In genomic region chr15:74525946-74526345, GRCh38 we compare ENCODE assay signal across 18 cellular contexts. TPM values are rescaled to one million over a fixed set of nuclear protein-coding genes. Genes with fewer than 3 reads are reported as not detected.
DNase-seq lines count a peak whose midpoint lies in the region; ATAC-seq, FAIRE-seq and TF ChIP-seq lines count a peak whose summit lies in the region.
"Had no signal": no experiment of that assay in that cellular context is flagged by ENCODE, and none has a peak within 500 bp of the region (broad histone marks: within the 10 kb centered on the region; RNA-seq: fewer than 3 reads in every experiment).

No MANE protein-coding gene starts in this region.

- no peaks in the 10 kb centered on the region for H3K9me3 ChIP-seq in A549
- H3K9me3 ChIP-seq: colonic mucosa, pancreas, tibial artery had no signal

- no peaks in the 10 kb centered on the region for H3K9me3 Mint-ChIP-seq in activated CD4-positive, alpha-beta memory T cell treated with anti-CD3 and anti-CD28 coated beads, Interleukin-2, amount 10 ng/mL, durations not matched to agents 7 days and 5 days
- H3K9me3 Mint-ChIP-seq: immature natural killer cell had no signal

- TF ChIP-seq CTCF in A549 (IDR thresholded peaks at IDR 0.05) (no peak), foreskin keratinocyte (conservative IDR thresholded peaks at IDR 0.05) (no peak)

- POLR2A ChIA-PET in A549 (lab: Yijun Ruan, JAX), result no interaction called here
- POLR2A ChIA-PET in activated CD4-positive, alpha-beta memory T cell treated with anti-CD3 and anti-CD28 coated beads, Interleukin-2, amount 10 ng/mL, durations not matched to agents 7 days and 5 days (lab: Charles Lee), result no interaction called here

- H3K27ac Mint-ChIP-seq in activated CD4-positive, alpha-beta memory T cell treated with anti-CD3 and anti-CD28 coated beads, Interleukin-2, amount 10 ng/mL, durations not matched to agents 7 days and 5 days, result no peak overlapping the region
- H3K27ac Mint-ChIP-seq: immature natural killer cell had no signal

- no peaks in the 10 kb centered on the region for H3K36me3 Mint-ChIP-seq in activated CD4-positive, alpha-beta memory T cell treated with anti-CD3 and anti-CD28 coated beads, Interleukin-2, amount 10 ng/mL, durations not matched to agents 7 days and 5 days (ENCODE audit: low read depth)
- H3K36me3 Mint-ChIP-seq: immature natural killer cell had no signal

- 23% methylated on average over 3 of the region's 3 CpGs for WGBS in A549 (ENCODE audit: missing lambda C conversion rate)

- no peaks in the 10 kb centered on the region for H3K27me3 ChIP-seq in foreskin keratinocyte
- H3K27me3 ChIP-seq: colonic mucosa, pancreas, tibial artery had no signal

- peak in 1 of 2 experiments; percentile 45 for DNase-seq in A549 (ENCODE audit: low read depth in 1 of 2, low spot score in 1 of 2)
- DNase-seq in HK-2 (ENCODE audit: unreplicated experiment), result peak; percentile 31
- peak; percentile 89 for DNase-seq in SW480 (ENCODE audit: low spot score)
- DNase-seq in foreskin keratinocyte, result peak; percentile 78 to 89
- no peak for DNase-seq in NCI-H146 treated with DMSO at 0.1 percent for 48 hours (lab: John Stamatoyannopoulos, UW; ENCODE audit: unreplicated experiment)
- no peak for DNase-seq in activated CD4-positive, alpha-beta memory T cell treated with anti-CD3 and anti-CD28 coated beads, Interleukin-2, amount 10 ng/mL, durations not matched to agents 7 days and 5 days
- DNase-seq in iPS-NIHi7 (ENCODE audit: extremely low spot score), result no peak
- DNase-seq: activated CD8-positive, alpha-beta memory T cell treated with anti-CD3 and anti-CD28 coated beads, Interleukin-2, amount 50 U/mL, for 48 hours; colonic mucosa; immature natural killer cell; KBM-7; NCI-H1930; NCI-H774; pancreas; stimulated activated CD4-positive, alpha-beta T cell treated with anti-CD3 and anti-CD28 coated beads, Interleukin-15, amount 100 ng/mL, for 24 hours; tibial artery had no signal

- no peak overlapping the region for H3K4me3 ChIP-seq in A549
- H3K4me3 ChIP-seq: colonic mucosa, pancreas, tibial artery had no signal

- no peaks in the 10 kb centered on the region for H3K4me1 Mint-ChIP-seq in activated CD4-positive, alpha-beta memory T cell treated with anti-CD3 and anti-CD28 coated beads, Interleukin-2, amount 10 ng/mL, durations not matched to agents 7 days and 5 days
- H3K4me1 Mint-ChIP-seq: immature natural killer cell had no signal

- TF ChIP-seq EP300 in A549 (IDR thresholded peaks at IDR 0.05), result no peak

- H3K27ac ChIP-seq in A549, result peak overlapping the region in 1 of 2 experiments; percentile 12; a peak in 1 of 6 replicates
- H3K27ac ChIP-seq in foreskin keratinocyte, result peak overlapping the region; percentile 82
- H3K27ac ChIP-seq: colonic mucosa, pancreas, tibial artery, VCaP had no signal

- no peak for TF ChIP-seq RAD21 in A549 (conservative IDR thresholded peaks at IDR 0.05 in 1 of 2, IDR thresholded peaks at IDR 0.05 in 1 of 2)

- ATAC-seq in A549 (peak; percentile 43 to 81; a peak in 4 of 6 replicates), foreskin keratinocyte (peak; percentile 81), GM18858 (IDR thresholded peaks at IDR 0.05; ENCODE audit: unreplicated experiment) (no peak)
- ATAC-seq: pancreas had no signal

- H3K4me3 Mint-ChIP-seq in activated CD4-positive, alpha-beta memory T cell treated with anti-CD3 and anti-CD28 coated beads, Interleukin-2, amount 10 ng/mL, durations not matched to agents 7 days and 5 days, result no peak overlapping the region
- H3K4me3 Mint-ChIP-seq: immature natural killer cell had no signal

- H3K27me3 Mint-ChIP-seq in activated CD4-positive, alpha-beta memory T cell treated with anti-CD3 and anti-CD28 coated beads, Interleukin-2, amount 10 ng/mL, durations not matched to agents 7 days and 5 days, result no peaks in the 10 kb centered on the region

- H3K4me2 ChIP-seq in A549, result peak overlapping the region; percentile 53

- CTCF ChIA-PET in A549 (lab: Yijun Ruan, JAX), result interaction anchor here (1.1 kb wide), 1 partner anchor 153 kb away, joined by 3 read pairs; no protein-coding TSS in a partner anchor
- CTCF ChIA-PET in activated CD4-positive, alpha-beta memory T cell treated with anti-CD3 and anti-CD28 coated beads, Interleukin-2, amount 10 ng/mL, durations not matched to agents 7 days and 5 days (lab: Charles Lee), result interaction anchor here (0.8 kb wide), 1 partner anchor 425 kb away, joined by 4 read pairs; no protein-coding TSS in a partner anchor

- TF ChIP-seq POLR2A in A549 (IDR thresholded peaks at IDR 0.05; ENCODE audit: low read length), result no peak

- FAIRE-seq in A549 (lab: Jason Lieb, UNC), result no peak
- FAIRE-seq: pancreas had no signal

- H3K4me1 ChIP-seq in A549 (peaks cover 18% of the 10 kb centered on the region), foreskin keratinocyte (peaks cover 40% of the 10 kb centered on the region)
- H3K4me1 ChIP-seq: colonic mucosa, pancreas, tibial artery had no signal

TF ChIP-seq in A549, 52 proteins besides CTCF, POLR2A, EP300 and RAD21:
- TF ChIP-seq SREBF2 (IDR thresholded peaks at IDR 0.05) (no peak), JUNB (IDR thresholded peaks at IDR 0.05) (peak; percentile 57), ZFP36 (IDR thresholded peaks at IDR 0.05; ENCODE audit: borderline replicate concordance, partially characterized antibody) (no peak), RNF2 (IDR thresholded peaks at IDR 0.05; ENCODE audit: borderline replicate concordance, low read depth) (no peak), NFE2L2 (conservative IDR thresholded peaks at IDR 0.05; ENCODE audit: low read length) (no peak), PBX3 (IDR thresholded peaks at IDR 0.05) (no peak), FOSL2 (IDR thresholded peaks at IDR 0.05) (no peak; the same call in 1 of the 2 replicates), FOSL2 (CRISPR knock-in tag; IDR thresholded peaks at IDR 0.05) (peak; percentile 90), BHLHE40 (IDR thresholded peaks at IDR 0.05; ENCODE audit: low read depth, low read length) (no peak), FOXS1 (CRISPR knock-in tag; IDR thresholded peaks at IDR 0.05) (no peak), CHD2 (IDR thresholded peaks at IDR 0.05; ENCODE audit: low read length, partially characterized antibody) (no peak)
- TF ChIP-seq, protein P1, sequence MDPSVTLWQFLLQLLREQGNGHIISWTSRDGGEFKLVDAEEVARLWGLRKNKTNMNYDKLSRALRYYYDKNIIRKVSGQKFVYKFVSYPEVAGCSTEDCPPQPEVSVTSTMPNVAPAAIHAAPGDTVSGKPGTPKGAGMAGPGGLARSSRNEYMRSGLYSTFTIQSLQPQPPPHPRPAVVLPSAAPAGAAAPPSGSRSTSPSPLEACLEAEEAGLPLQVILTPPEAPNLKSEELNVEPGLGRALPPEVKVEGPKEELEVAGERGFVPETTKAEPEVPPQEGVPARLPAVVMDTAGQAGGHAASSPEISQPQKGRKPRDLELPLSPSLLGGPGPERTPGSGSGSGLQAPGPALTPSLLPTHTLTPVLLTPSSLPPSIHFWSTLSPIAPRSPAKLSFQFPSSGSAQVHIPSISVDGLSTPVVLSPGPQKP (IDR thresholded peaks at IDR 0.05; ENCODE audit: low read depth, low read length), result no peak
- TF ChIP-seq, protein P2, sequence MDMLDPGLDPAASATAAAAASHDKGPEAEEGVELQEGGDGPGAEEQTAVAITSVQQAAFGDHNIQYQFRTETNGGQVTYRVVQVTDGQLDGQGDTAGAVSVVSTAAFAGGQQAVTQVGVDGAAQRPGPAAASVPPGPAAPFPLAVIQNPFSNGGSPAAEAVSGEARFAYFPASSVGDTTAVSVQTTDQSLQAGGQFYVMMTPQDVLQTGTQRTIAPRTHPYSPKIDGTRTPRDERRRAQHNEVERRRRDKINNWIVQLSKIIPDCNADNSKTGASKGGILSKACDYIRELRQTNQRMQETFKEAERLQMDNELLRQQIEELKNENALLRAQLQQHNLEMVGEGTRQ (IDR thresholded peaks at IDR 0.05), result 0 out of 2 replicates have a peak, but pooled peaks have one; percentile 30

RNA-seq across cellular contexts. Expression of gene ARID3B, which starts 15.1 kb away (rescaled TPM):
- polyA plus RNA-seq in A549 (2011; rRNA removed), result 2.3 and 2.5 TPM in 2 replicates
- 2.9 and 3.5 TPM in 2 replicates for polyA plus RNA-seq in A549 (2012; cell fraction: cytosol; rRNA removed)
- polyA plus RNA-seq in A549 (2012; cell fraction: nucleus; rRNA removed), result 9.9 and 11.5 TPM in 2 replicates
- 2.1 to 2.6 TPM (median 2.3 TPM) in 3 replicates for polyA plus RNA-seq in A549 (2017; fragmentation: RNase III; extraction: RNeasy Plus Mini Kit Qiagen cat#74134 plus additional on column Dnase treatment)
- polyA minus RNA-seq in A549 (2011; rRNA and poly(A)+ RNA removed), result 5.6 and 5.9 TPM in 2 replicates
- 7.9 and 8.6 TPM in 2 replicates for total RNA-seq in foreskin keratinocyte
- 5.3 and 5.4 TPM in 2 replicates for polyA plus RNA-seq in foreskin keratinocyte
- 10 to 100 TPM; 49.2 to 52.1 TPM for total RNA-seq in activated CD4-positive, alpha-beta memory T cell treated with anti-CD3 and anti-CD28 coated beads, Interleukin-2, amount 10 ng/mL, durations not matched to agents 7 days and 5 days

Comparison
In these comparisons a context has a peak if more than half of its experiments do, and no peak if none do; other contexts are left out.
1. DNase-seq: peak in HK-2 (single experiment), SW480 (single experiment) and foreskin keratinocyte (2 of 2); none in NCI-H146 treated with DMSO at 0.1 percent for 48 hours (single experiment), activated CD4-positive, alpha-beta memory T cell treated with anti-CD3 and anti-CD28 coated beads, Interleukin-2, amount 10 ng/mL, durations not matched to agents 7 days and 5 days (single experiment) and iPS-NIHi7 (single experiment).